ENCODE assay signal across 14 cellular contexts in genomic region chr1:1942753-1943656, GRCh38. TPM values are rescaled to one million over a fixed set of nuclear protein-coding genes. Genes with fewer than 3 reads are reported as not detected.
DNase-seq lines count a peak whose midpoint lies in the region; ATAC-seq and FAIRE-seq lines count a peak whose summit lies in the region.
"Had no signal": no experiment of that assay in that cellular context is flagged by ENCODE, and none has a peak within 500 bp of the region (broad histone marks: within the 10 kb centered on the region; RNA-seq: fewer than 3 reads in every experiment).

No MANE protein-coding gene starts in this region.

- H3K27ac ChIP-seq in Karpas-422 (ENCODE audit: low read length) = no peak overlapping the region
- no peak overlapping the region for H3K27ac ChIP-seq in small intestine (ENCODE audit: low read depth in 1 of 2, low read length in 1 of 2)
- H3K27ac ChIP-seq: gastroesophageal sphincter, left lung, thyroid gland had no signal

- peaks cover 15% of the 10 kb centered on the region for H3K4me1 ChIP-seq in Karpas-422 (ENCODE audit: low read length)
- no peaks in the 10 kb centered on the region for H3K4me1 ChIP-seq in small intestine (ENCODE audit: control insufficient read depth in 2 of 2, insufficient read depth in 1 of 2, low read depth in 1 of 2, low read length in 1 of 2)

- H3K27me3 ChIP-seq in Karpas-422 (ENCODE audit: low read length) (no peaks in the 10 kb centered on the region), small intestine (ENCODE audit: control insufficient read depth in 2 of 2, insufficient read depth in 2 of 2, low read length in 2 of 2) (no peaks in the 10 kb centered on the region)
- H3K27me3 ChIP-seq: thyroid gland had no signal

- no peaks in the 10 kb centered on the region for H4K20me1 ChIP-seq in Karpas-422 (ENCODE audit: insufficient read depth, low read depth, low read length)

- DNase-seq in Karpas-422 (peak; percentile 76), RPMI8226 (peak; percentile 45), small intestine (peak; percentile 76), NCI-H774 (lab: John Stamatoyannopoulos, UW) (no peak)
- DNase-seq: GOT3; stimulated activated naive B cell treated with anti-CD40 and anti-IgM and Interleukin-4, amounts not matched to agents 10 μg/mL and 1 μg/mL and 100 μg/mL, for 72 hours had no signal

- H3K4me3 ChIP-seq in Karpas-422 (ENCODE audit: low read length) = peak overlapping the region; percentile 30; the same call in 1 of the 2 replicates
- peak overlapping the region in 1 of 2 donors; percentile 4 for H3K4me3 ChIP-seq in small intestine (ENCODE audit: low read depth in 1 of 2, low read length in 2 of 2)
- H3K4me3 ChIP-seq: left lung, thyroid gland had no signal

- no peaks in the 10 kb centered on the region for H3K9me2 ChIP-seq in Karpas-422 (replicated peaks; ENCODE audit: insufficient read depth, low read length)

- ATAC-seq in esophagus mucosa (peak; percentile 53), GM18858 (IDR thresholded peaks at IDR 0.05; ENCODE audit: unreplicated experiment) (no peak), HG02759 (IDR thresholded peaks at IDR 0.05; ENCODE audit: unreplicated experiment) (no peak), GM18498 (IDR thresholded peaks at IDR 0.05; ENCODE audit: unreplicated experiment) (no peak)

- H2AFZ ChIP-seq in Karpas-422 (ENCODE audit: low read length) = peak overlapping the region; percentile 58; the same call in 1 of the 2 replicates

- H3K79me2 ChIP-seq in Karpas-422 (ENCODE audit: low read length) = no peaks in the 10 kb centered on the region

- H3K4me2 ChIP-seq in Karpas-422 (ENCODE audit: low read depth, low read length, poor library complexity, severe bottlenecking) = peak overlapping the region; percentile 52

- no peaks in the 10 kb centered on the region for H3K9me3 ChIP-seq in Karpas-422 (ENCODE audit: low read length)
- no peaks in the 10 kb centered on the region for H3K9me3 ChIP-seq in small intestine (ENCODE audit: control insufficient read depth, low read depth)
- H3K9me3 ChIP-seq: gastroesophageal sphincter, left lung, thyroid gland had no signal

- peak overlapping the region; percentile 44; the same call in 1 of the 2 replicates for H3K9ac ChIP-seq in Karpas-422 (ENCODE audit: low read length)

- H3K36me3 ChIP-seq in Karpas-422 (ENCODE audit: insufficient read depth, low read length) (no peaks in the 10 kb centered on the region), small intestine (ENCODE audit: control insufficient read depth in 2 of 2, insufficient read depth in 2 of 2, low read length in 2 of 2) (no peaks in the 10 kb centered on the region)
- H3K36me3 ChIP-seq: gastroesophageal sphincter, left lung, thyroid gland had no signal

- WGBS in small intestine, 3 donors = 30 to 65% (median 53%) methylated on average over 38 to 45 of the region's 45 CpGs

- FAIRE-seq in small intestine (lab: Jason Lieb, UNC) = no peak

RNA-seq across cellular contexts. Expression of gene TMEM52, which starts 23.9 kb away (rescaled TPM):
- total RNA-seq in Karpas-422 (2014; rRNA removed; shearing (Covaris generic); ENCODE audit: low replicate concordance) = not detected in 2 replicates
- 0.32 TPM for total RNA-seq in esophagus mucosa
- 1 to 10 TPM; 4.1 to 6.3 (median 4.6) TPM for polyA plus RNA-seq in small intestine
- total RNA-seq: thyroid gland had no signal

RNA-seq across cellular contexts. Expression of gene CALML6, which starts 27.9 kb away (rescaled TPM):
- total RNA-seq in Karpas-422 (2014; rRNA removed; shearing (Covaris generic); ENCODE audit: low replicate concordance) = 0.32 TPM in 1 of 2 replicates, not detected in the other
- total RNA-seq in esophagus mucosa = 0.20 TPM
- polyA plus RNA-seq in small intestine = under 1 TPM in 1 of 3 donors, not detected in 2; 0.18 TPM
- total RNA-seq: HT1080 had no signal

RNA-seq across cellular contexts. Expression of gene GNB1, which starts 52.1 kb away (rescaled TPM):
- 65.7 and 93.7 TPM in 2 replicates for total RNA-seq in Karpas-422 (2014; rRNA removed; shearing (Covaris generic); ENCODE audit: low replicate concordance)
- total RNA-seq in esophagus mucosa = 148 TPM
- polyA plus RNA-seq in small intestine = 100 to 1,000 TPM; 169 to 214 (median 175) TPM
